Comparison of ENCODE assay signal across 24 cellular contexts in the genomic region with DNA sequence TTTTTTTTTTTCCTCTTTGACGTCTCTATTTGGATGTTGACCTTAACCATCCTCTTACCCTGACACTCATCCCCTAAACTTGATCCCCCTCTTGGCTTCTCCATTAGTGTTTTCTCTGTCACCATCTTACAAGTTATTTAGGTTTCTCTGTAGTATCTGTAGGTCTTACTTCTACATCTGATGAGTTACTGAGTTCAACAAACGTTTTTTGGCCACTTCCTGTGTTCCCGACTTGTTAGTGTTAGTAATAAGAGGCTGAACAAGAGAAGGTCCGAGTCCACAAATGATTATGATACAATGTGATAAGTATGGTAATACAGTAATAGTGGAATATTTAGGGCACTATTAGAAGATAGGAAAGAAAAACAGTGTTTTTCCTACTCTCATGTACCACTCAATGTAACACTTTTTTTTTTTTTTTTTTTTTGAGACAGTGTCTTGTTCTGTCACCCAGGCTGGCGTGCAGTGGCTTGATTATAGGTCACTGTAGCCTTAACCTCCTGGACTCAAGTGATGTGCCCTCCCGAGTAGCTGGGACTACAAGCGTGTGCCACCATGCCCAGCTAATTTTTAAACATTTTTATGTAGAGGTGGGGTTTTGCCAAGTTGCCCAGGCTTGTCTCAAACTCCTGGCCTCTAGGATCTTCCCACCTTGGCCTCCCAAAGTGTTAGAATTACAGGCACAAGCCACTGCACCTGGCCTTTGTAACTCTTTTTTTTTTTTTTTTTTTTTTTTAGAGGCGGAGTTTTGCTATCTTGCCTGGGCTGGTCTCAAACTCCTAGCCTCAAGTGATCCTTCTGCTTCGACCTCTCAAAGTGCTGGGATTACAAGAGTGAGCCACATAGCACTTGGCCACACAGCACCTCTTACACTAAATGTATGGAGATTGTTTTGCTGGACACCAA. TPM values are rescaled to one million over a fixed set of nuclear protein-coding genes. Genes with fewer than 3 reads are reported as not detected.
A peak's percentile ranks its signal among the peaks of the same experiment; 100 is the strongest.
DNase-seq lines count a peak whose midpoint lies in the region; ATAC-seq and TF ChIP-seq lines count a peak whose summit lies in the region.
"Had no signal": no experiment of that assay in that cellular context is flagged by ENCODE, and none has a peak within 500 bp of the region (broad histone marks: within the 10 kb centered on the region; RNA-seq: fewer than 3 reads in every experiment).

No MANE protein-coding gene starts in this region.

- TF ChIP-seq CTCF in PC-3 (conservative IDR thresholded peaks at IDR 0.05; ENCODE audit: low read depth, low read length) (no peak), thyroid gland (IDR thresholded peaks at IDR 0.05) (no peak)

- no peaks in the 10 kb centered on the region for H3K9me3 ChIP-seq in naive thymus-derived CD4-positive, alpha-beta T cell (ENCODE audit: control insufficient read depth in 2 of 3, low read length in 3 of 3)
- H3K9me3 ChIP-seq in PC-3 (ENCODE audit: low read length) = no peaks in the 10 kb centered on the region
- no peaks in the 10 kb centered on the region for H3K9me3 ChIP-seq in thyroid gland
- H3K9me3 ChIP-seq: esophagus muscularis mucosa, left ventricle myocardium inferior, vagina had no signal

- H4K20me1 ChIP-seq in PC-3 (ENCODE audit: low read length) = no peaks in the 10 kb centered on the region

- no peak overlapping the region for H2AFZ ChIP-seq in PC-3 (ENCODE audit: low read length)

- H3K9me2 ChIP-seq in PC-3 (replicated peaks; ENCODE audit: low read length) = no peaks in the 10 kb centered on the region

- peaks cover 48% of the 10 kb centered on the region for H3K79me2 ChIP-seq in PC-3 (ENCODE audit: low read length)

- no peak overlapping the region for H3K9ac ChIP-seq in PC-3 (ENCODE audit: low read length)

- DNase-seq in activated CD4-positive, alpha-beta T cell treated with anti-CD3 and anti-CD28 coated beads for 36 hours = no peak
- DNase-seq in activated CD4-positive, alpha-beta T cell treated with anti-CD3 and anti-CD28 coated beads, Interleukin-2, amount 50 U/mL, for 1 hour = no peak
- DNase-seq in DMS53 (lab: John Stamatoyannopoulos, UW) (peak; percentile 87), PC-3 (no peak), anterior cingulate cortex (lab: John Stamatoyannopoulos, UW) (no peak), thyroid gland (no peak)
- no peak for DNase-seq in activated T-helper 2 cell treated with anti-CD3 and anti-CD28 coated beads, Interferon-gamma antibody, Interleukin-2, Interleukin-4, amounts not matched to agents 10 μg/mL and 5 μg/mL and 100 μg/mL, durations not matched to agents 14 hours and 24 hours and 36 hours (ENCODE audit: low spot score)
- no peak for DNase-seq in naive thymus-derived CD4-positive, alpha-beta T cell
- DNase-seq: activated T-cell treated with anti-CD3 and anti-CD28 coated beads, Interleukin-2, amount 50 U/mL, for 1 hour; foreskin melanocyte; H7; left ventricle myocardium inferior; NCI-H1105; NCI-H2227 treated with DMSO at 0.1 percent for 48 hours; retina; stimulated activated CD4-positive, alpha-beta T cell treated with anti-CD3 and anti-CD28 coated beads, Interleukin-2, amount 100 ng/mL, for 24 hours; T-helper 9 cell had no signal

- peaks cover 23% of the 10 kb centered on the region for H3K36me3 Mint-ChIP-seq in activated CD4-positive, alpha-beta T cell treated with anti-CD3 and anti-CD28 coated beads for 36 hours (ENCODE audit: low read depth)
- H3K36me3 Mint-ChIP-seq in activated T-helper 2 cell treated with anti-CD3 and anti-CD28 coated beads, Interferon-gamma antibody, Interleukin-2, Interleukin-4, amounts not matched to agents 10 μg/mL and 5 μg/mL and 100 μg/mL, durations not matched to agents 14 hours and 24 hours and 36 hours (ENCODE audit: low read depth) = peaks cover 25% of the 10 kb centered on the region
- H3K36me3 Mint-ChIP-seq in naive thymus-derived CD4-positive, alpha-beta T cell = peaks cover 0 to 26% (median 13%) of the 10 kb centered on the region in 5 donors

- peaks cover 49% of the 10 kb centered on the region for H3K4me1 Mint-ChIP-seq in activated CD4-positive, alpha-beta T cell treated with anti-CD3 and anti-CD28 coated beads for 36 hours
- H3K4me1 Mint-ChIP-seq in activated T-helper 2 cell treated with anti-CD3 and anti-CD28 coated beads, Interferon-gamma antibody, Interleukin-2, Interleukin-4, amounts not matched to agents 10 μg/mL and 5 μg/mL and 100 μg/mL, durations not matched to agents 14 hours and 24 hours and 36 hours (ENCODE audit: low read depth) = peaks cover 47% of the 10 kb centered on the region
- peaks cover 50 to 64% (median 59%) of the 10 kb centered on the region in 7 donors for H3K4me1 Mint-ChIP-seq in naive thymus-derived CD4-positive, alpha-beta T cell

- peaks cover 35 to 57% of the 10 kb centered on the region in 2 donors for H3K4me1 ChIP-seq in naive thymus-derived CD4-positive, alpha-beta T cell (ENCODE audit: control insufficient read depth in 2 of 2, insufficient read depth in 2 of 2, low read length in 2 of 2)
- H3K4me1 ChIP-seq in PC-3 (ENCODE audit: insufficient read depth, low read length) = peaks cover 14% of the 10 kb centered on the region; the same call in 1 of the 2 replicates
- peaks cover 18 to 21% of the 10 kb centered on the region in 2 donors for H3K4me1 ChIP-seq in thyroid gland

- no peak for TF ChIP-seq POLR2A in thyroid gland (IDR thresholded peaks at IDR 0.05)

- intact Hi-C loops in activated CD4-positive, alpha-beta T cell treated with anti-CD3 and anti-CD28 coated beads for 36 hours (cut with DNase I, micrococcal nuclease) = no loop called here
- intact Hi-C loops in activated T-helper 2 cell treated with anti-CD3 and anti-CD28 coated beads, Interferon-gamma antibody, Interleukin-2, Interleukin-4, amounts not matched to agents 10 μg/mL and 5 μg/mL and 100 μg/mL, durations not matched to agents 14 hours and 24 hours and 36 hours (cut with micrococcal nuclease) = no loop called here
- intact Hi-C loops in naive thymus-derived CD4-positive, alpha-beta T cell (cut with micrococcal nuclease) = loop anchor here in 1 of 2 donors (1.0 to 5.0 kb wide), 2 partner anchors 8 to 34 kb away; no protein-coding TSS in a partner anchor
- intact Hi-C loops in PC-3 (cut with micrococcal nuclease) (no loop called here), thyroid gland (cut with DNase I) (no loop called here)

- no peaks in the 10 kb centered on the region for H3K27me3 Mint-ChIP-seq in activated CD4-positive, alpha-beta T cell treated with anti-CD3 and anti-CD28 coated beads for 36 hours
- no peaks in the 10 kb centered on the region for H3K27me3 Mint-ChIP-seq in activated T-helper 2 cell treated with anti-CD3 and anti-CD28 coated beads, Interferon-gamma antibody, Interleukin-2, Interleukin-4, amounts not matched to agents 10 μg/mL and 5 μg/mL and 100 μg/mL, durations not matched to agents 14 hours and 24 hours and 36 hours (ENCODE audit: low read depth)
- H3K27me3 Mint-ChIP-seq in naive thymus-derived CD4-positive, alpha-beta T cell = no peaks in the 10 kb centered on the region
- H3K27me3 Mint-ChIP-seq: activated CD4-positive, alpha-beta memory T cell treated with anti-CD3 and anti-CD28 coated beads for 36 hours; B cell; brain had no signal

- no peaks in the 10 kb centered on the region for H3F3A ChIP-seq in PC-3 (ENCODE audit: low read length, unreplicated experiment)

- H3K4me2 ChIP-seq in PC-3 (ENCODE audit: low read length) = no peak overlapping the region
- H3K4me2 ChIP-seq: smooth muscle cell had no signal

- no TSS peak for BruUV-seq in PC-3 (replicated peaks; lab: Mats Ljungman, UMichigan)

- no peak overlapping the region for H3K4me3 Mint-ChIP-seq in activated CD4-positive, alpha-beta T cell treated with anti-CD3 and anti-CD28 coated beads for 36 hours
- H3K4me3 Mint-ChIP-seq in activated T-helper 2 cell treated with anti-CD3 and anti-CD28 coated beads, Interferon-gamma antibody, Interleukin-2, Interleukin-4, amounts not matched to agents 10 μg/mL and 5 μg/mL and 100 μg/mL, durations not matched to agents 14 hours and 24 hours and 36 hours (ENCODE audit: low read depth) = no peak overlapping the region
- peak overlapping the region in 8 of 10 donors; percentile 9 to 71 (median 55) for H3K4me3 Mint-ChIP-seq in naive thymus-derived CD4-positive, alpha-beta T cell
- H3K4me3 Mint-ChIP-seq: activated CD4-positive, alpha-beta memory T cell treated with anti-CD3 and anti-CD28 coated beads for 36 hours; B cell; brain had no signal

- H3K27ac ChIP-seq in naive thymus-derived CD4-positive, alpha-beta T cell (ENCODE audit: low read depth, low read length) = no peak overlapping the region
- no peak overlapping the region for H3K27ac ChIP-seq in PC-3 (ENCODE audit: low read length)
- H3K27ac ChIP-seq in thyroid gland = no peak overlapping the region
- H3K27ac ChIP-seq: esophagus muscularis mucosa, left ventricle myocardium inferior, RWPE1, vagina had no signal

- peak overlapping the region; percentile 55 for H3K27ac Mint-ChIP-seq in activated CD4-positive, alpha-beta T cell treated with anti-CD3 and anti-CD28 coated beads for 36 hours
- peak overlapping the region; percentile 1 for H3K27ac Mint-ChIP-seq in activated T-helper 2 cell treated with anti-CD3 and anti-CD28 coated beads, Interferon-gamma antibody, Interleukin-2, Interleukin-4, amounts not matched to agents 10 μg/mL and 5 μg/mL and 100 μg/mL, durations not matched to agents 14 hours and 24 hours and 36 hours
- peak overlapping the region in 6 of 9 donors; percentile 14 to 70 (median 50) for H3K27ac Mint-ChIP-seq in naive thymus-derived CD4-positive, alpha-beta T cell
- H3K27ac Mint-ChIP-seq: B cell had no signal

- no peak overlapping the region for H3K4me3 ChIP-seq in naive thymus-derived CD4-positive, alpha-beta T cell (ENCODE audit: low read length)
- H3K4me3 ChIP-seq in PC-3 (ENCODE audit: low read length) = no peak overlapping the region
- H3K4me3 ChIP-seq in thyroid gland (replicated peaks in 1 of 3) = no peak overlapping the region
- H3K4me3 ChIP-seq: esophagus muscularis mucosa, left ventricle myocardium inferior, smooth muscle cell, vagina had no signal

- POLR2A ChIA-PET in activated CD4-positive, alpha-beta T cell treated with anti-CD3 and anti-CD28 coated beads for 36 hours (lab: Charles Lee) = no interaction called here
- POLR2A ChIA-PET in naive thymus-derived CD4-positive, alpha-beta T cell (lab: Charles Lee) = interaction anchor here (0.6 to 0.7 kb wide), 2 partner anchors 11 to 13 kb away, joined by 3 to 5 read pairs; no protein-coding TSS in a partner anchor
- POLR2A ChIA-PET in PC-3 (lab: Charles Lee; ENCODE audit: unreplicated experiment) = no interaction called here

- CTCF ChIA-PET in activated CD4-positive, alpha-beta T cell treated with anti-CD3 and anti-CD28 coated beads for 36 hours (lab: Charles Lee) = interaction anchor here (0.7 to 3.0 kb wide), 7 partner anchors 12 to 196 kb away, joined by 3 to 34 read pairs (median 4); no protein-coding TSS in a partner anchor
- CTCF ChIA-PET in naive thymus-derived CD4-positive, alpha-beta T cell (lab: Charles Lee) = interaction anchor here (0.6 to 1.1 kb wide), 2 partner anchors 11 to 197 kb away, joined by 3 to 4 read pairs; no protein-coding TSS in a partner anchor
- CTCF ChIA-PET in PC-3 (lab: Charles Lee) = interaction anchor here (0.7 kb wide), 1 partner anchor 463 kb away, joined by 11 read pairs; no protein-coding TSS in a partner anchor

- 88 to 91% methylated on average over 9 of the region's 9 CpGs for WGBS in thyroid gland, 2 donors

- ATAC-seq in activated CD4-positive, alpha-beta T cell treated with anti-CD3 and anti-CD28 coated beads for 36 hours = no peak
- ATAC-seq in naive thymus-derived CD4-positive, alpha-beta T cell = peak; percentile 15
- ATAC-seq in PC-3 = no peak

- H3K9me3 Mint-ChIP-seq in activated CD4-positive, alpha-beta T cell treated with anti-CD3 and anti-CD28 coated beads for 36 hours (ENCODE audit: low read depth) = no peaks in the 10 kb centered on the region
- H3K9me3 Mint-ChIP-seq in activated T-helper 2 cell treated with anti-CD3 and anti-CD28 coated beads, Interferon-gamma antibody, Interleukin-2, Interleukin-4, amounts not matched to agents 10 μg/mL and 5 μg/mL and 100 μg/mL, durations not matched to agents 14 hours and 24 hours and 36 hours = no peaks in the 10 kb centered on the region
- H3K9me3 Mint-ChIP-seq in naive thymus-derived CD4-positive, alpha-beta T cell = peaks cover 0 to 2% (median 0%) of the 10 kb centered on the region in 11 donors
- H3K9me3 Mint-ChIP-seq: activated CD4-positive, alpha-beta memory T cell treated with anti-CD3 and anti-CD28 coated beads for 36 hours had no signal

- no peaks in the 10 kb centered on the region for H3K27me3 ChIP-seq in naive thymus-derived CD4-positive, alpha-beta T cell (ENCODE audit: control insufficient read depth in 2 of 2, insufficient read depth in 2 of 2, low read length in 2 of 2)
- H3K27me3 ChIP-seq in PC-3 (ENCODE audit: low read length) = no peaks in the 10 kb centered on the region
- no peaks in the 10 kb centered on the region for H3K27me3 ChIP-seq in thyroid gland
- H3K27me3 ChIP-seq: esophagus muscularis mucosa, vagina had no signal

- H3K36me3 ChIP-seq in naive thymus-derived CD4-positive, alpha-beta T cell (ENCODE audit: control insufficient read depth in 2 of 3, insufficient read depth in 3 of 3, low read length in 3 of 3) = no peaks in the 10 kb centered on the region
- no peaks in the 10 kb centered on the region for H3K36me3 ChIP-seq in PC-3 (ENCODE audit: low read depth, low read length)
- H3K36me3 ChIP-seq in thyroid gland = no peaks in the 10 kb centered on the region
- H3K36me3 ChIP-seq: esophagus muscularis mucosa, left ventricle myocardium inferior, vagina had no signal

RNA-seq across cellular contexts. Expression of gene CCSER2, which starts 12.5 kb away (rescaled TPM):
- total RNA-seq in activated CD4-positive, alpha-beta T cell treated with anti-CD3 and anti-CD28 coated beads for 36 hours = 10 to 100 TPM; 61.2 to 85.2 TPM
- total RNA-seq in activated T-helper 2 cell treated with anti-CD3 and anti-CD28 coated beads, Interferon-gamma antibody, Interleukin-2, Interleukin-4, amounts not matched to agents 10 μg/mL and 5 μg/mL and 100 μg/mL, durations not matched to agents 14 hours and 24 hours and 36 hours = 36.4 and 41.4 TPM in 2 replicates
- 100 to 1,000 TPM in 3 of 5 experiments, 10 to 100 TPM in 2; 91.1 to 133 (median 114) TPM for total RNA-seq in naive thymus-derived CD4-positive, alpha-beta T cell
- 10 to 100 TPM; 59.1 to 85.3 TPM for polyA plus RNA-seq in naive thymus-derived CD4-positive, alpha-beta T cell
- total RNA-seq in PC-3 (2014; rRNA removed) (10.2 and 14.1 TPM in 2 replicates), thyroid gland (10 to 100 TPM; 50.1 to 71.0 (median 58.4) TPM)

Comparison
In these comparisons a context has a peak if more than half of its experiments do, and no peak if none do; other contexts are left out.
1. H3K27ac Mint-ChIP-seq: peak in every context shown above with its lines; median percentile 55 in activated CD4-positive, alpha-beta T cell treated with anti-CD3 and anti-CD28 coated beads for 36 hours; 50 in naive thymus-derived CD4-positive, alpha-beta T cell; 1 in activated T-helper 2 cell treated with anti-CD3 and anti-CD28 coated beads, Interferon-gamma antibody, Interleukin-2, Interleukin-4, amounts not matched to agents 10 μg/mL and 5 μg/mL and 100 μg/mL, durations not matched to agents 14 hours and 24 hours and 36 hours.
2. H3K4me3 Mint-ChIP-seq: peak in naive thymus-derived CD4-positive, alpha-beta T cell (8 of 10); none in activated CD4-positive, alpha-beta T cell treated with anti-CD3 and anti-CD28 coated beads for 36 hours (single experiment) and activated T-helper 2 cell treated with anti-CD3 and anti-CD28 coated beads, Interferon-gamma antibody, Interleukin-2, Interleukin-4, amounts not matched to agents 10 μg/mL and 5 μg/mL and 100 μg/mL, durations not matched to agents 14 hours and 24 hours and 36 hours (single experiment).